In the genomic region with DNA sequence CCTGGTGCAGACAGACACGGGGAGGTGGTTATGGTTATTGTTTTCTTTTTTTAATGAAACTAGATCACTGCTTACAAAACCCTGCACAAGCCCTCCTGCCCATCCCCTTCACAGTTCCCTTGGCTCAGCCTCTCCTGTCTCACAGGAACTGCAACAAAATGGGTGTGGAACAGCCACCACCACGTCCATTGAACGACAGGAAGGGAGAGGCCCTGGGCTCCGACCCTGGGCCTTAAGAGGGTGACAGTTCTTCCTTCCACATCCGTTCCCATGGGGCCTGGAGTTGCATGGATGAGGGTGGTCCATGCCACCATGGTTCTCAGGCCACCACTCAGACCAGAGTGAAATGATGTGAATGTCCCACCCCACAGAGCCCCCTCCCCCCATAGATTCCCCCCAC, we compare ENCODE assay signal across 18 cellular contexts. TPM values are rescaled to one million over a fixed set of nuclear protein-coding genes. Genes with fewer than 3 reads are reported as not detected.
DNase-seq lines count a peak whose midpoint lies in the region; ATAC-seq, FAIRE-seq and TF ChIP-seq lines count a peak whose summit lies in the region.
"Had no signal": no experiment of that assay in that cellular context is flagged by ENCODE, and none has a peak within 500 bp of the region (broad histone marks: within the 10 kb centered on the region; RNA-seq: fewer than 3 reads in every experiment).

No MANE protein-coding gene starts in this region.

- no peak for TF ChIP-seq CTCF in heart left ventricle (IDR thresholded peaks at IDR 0.05)
- TF ChIP-seq CTCF in left ventricle myocardium inferior (IDR thresholded peaks at IDR 0.05; ENCODE audit: borderline replicate concordance) = no peak

- FAIRE-seq in urothelium cell line (lab: Jason Lieb, UNC) = no peak
- FAIRE-seq: A549, D721Med, HTR-8/SVneo had no signal

- no peaks in the 10 kb centered on the region for H4K20me1 ChIP-seq in GM23248 (ENCODE audit: insufficient read depth)

- H3K4me3 ChIP-seq in heart left ventricle = no peak overlapping the region
- H3K4me3 ChIP-seq in left ventricle myocardium inferior = no peak overlapping the region
- H3K4me3 ChIP-seq in GM23248 = no peak overlapping the region
- H3K4me3 ChIP-seq: A549 had no signal

- peaks cover 0 to 48% (median 43%) of the 10 kb centered on the region in 9 donors for H3K36me3 ChIP-seq in heart left ventricle
- H3K36me3 ChIP-seq in left ventricle myocardium inferior = peaks cover 33% of the 10 kb centered on the region
- H3K36me3 ChIP-seq in GM23248 (ENCODE audit: low read depth) = peaks cover 13% of the 10 kb centered on the region

- no peaks in the 10 kb centered on the region for H3K9me2 ChIP-seq in GM23248 (ENCODE audit: insufficient read depth)

- no peaks in the 10 kb centered on the region for H3F3A ChIP-seq in GM23248 (ENCODE audit: insufficient read depth)

- H3K27me3 ChIP-seq in heart left ventricle = no peaks in the 10 kb centered on the region
- H3K27me3 ChIP-seq in left ventricle myocardium inferior (ENCODE audit: low read depth) = no peaks in the 10 kb centered on the region
- no peaks in the 10 kb centered on the region for H3K27me3 ChIP-seq in GM23248 (replicated peaks; ENCODE audit: insufficient read depth)

- H3K4me1 ChIP-seq in heart left ventricle (peaks cover 0 to 23% (median 12%) of the 10 kb centered on the region in 12 donors), left ventricle myocardium inferior (peaks cover 22% of the 10 kb centered on the region), GM23248 (ENCODE audit: insufficient read depth) (no peaks in the 10 kb centered on the region)
- H3K4me1 ChIP-seq: A549 had no signal

- H3K4me2 ChIP-seq in GM23248 (ENCODE audit: unreplicated experiment) = no peak overlapping the region
- H3K4me2 ChIP-seq: A549 had no signal

- intact Hi-C loops in heart left ventricle (cut with DNase I) (loop anchor here in 1 of 10 donors (2.0 kb wide), 1 partner anchor 56 kb away; no protein-coding TSS in a partner anchor), Right ventricle myocardium inferior (cut with DNase I) (no loop called here), left ventricle myocardium inferior (cut with micrococcal nuclease) (no loop called here)

- in situ Hi-C loops in GM23248 (cut with MboI) = loop anchor here (10.0 kb wide), 1 partner anchor 56 kb away; no protein-coding TSS in a partner anchor

- TF ChIP-seq POLR2A in heart left ventricle (IDR thresholded peaks at IDR 0.05) = no peak

- ATAC-seq in heart left ventricle = peak; percentile 42 to 89 (median 62)
- ATAC-seq in Right ventricle myocardium inferior = no peak
- ATAC-seq: A549, Panc1 had no signal

- H3K27ac ChIP-seq in heart left ventricle (peak overlapping the region in 9 of 12 donors; percentile 49 to 64 (median 54)), left ventricle myocardium inferior (replicated peaks) (peak overlapping the region; percentile 72), GM23248 (no peak overlapping the region)
- H3K27ac ChIP-seq: A549 had no signal

- 22 to 56% (median 55%) methylated on average over 5 of the region's 5 CpGs for WGBS in heart left ventricle, 4 donors
- 82 to 83% methylated on average over 5 of the region's 5 CpGs for WGBS in GM23248 (ENCODE audit: low coverage in 1 of 2, low lambda C conversion rate in 2 of 2, missing lambda C conversion rate in 2 of 2), 2 experiments

- DNase-seq in heart left ventricle = peak in 1 of 5 donors; percentile 63
- DNase-seq in Right ventricle myocardium inferior (ENCODE audit: missing footprints) = no peak
- peak; percentile 34 for DNase-seq in UCSD-AML1 (lab: John Stamatoyannopoulos, UW; ENCODE audit: unreplicated experiment)
- DNase-seq in left ventricle myocardium inferior = no peak
- no peak for DNase-seq in LoVo (ENCODE audit: low spot score)
- no peak for DNase-seq in GM23248
- DNase-seq in urothelium cell line (ENCODE audit: low spot score) = no peak
- DNase-seq: CD8-positive, alpha-beta memory T cell; H9; Kasumi-1; NCI-H1105; NCI-H2081; NCI-H446 treated with DMSO at 0.1 percent for 48 hours had no signal

- no peaks in the 10 kb centered on the region for H3K79me2 ChIP-seq in GM23248 (ENCODE audit: insufficient read depth)

- H3K9me3 ChIP-seq in heart left ventricle (no peaks in the 10 kb centered on the region), left ventricle myocardium inferior (replicated peaks) (no peaks in the 10 kb centered on the region), GM23248 (ENCODE audit: low read depth) (no peaks in the 10 kb centered on the region)
- H3K9me3 ChIP-seq: A549 had no signal

- no peak overlapping the region for H2AFZ ChIP-seq in GM23248

- no peak overlapping the region for H3K9ac ChIP-seq in GM23248

RNA-seq across cellular contexts. Expression of gene PRPF19, which starts 15.7 kb away (rescaled TPM):
- 10 to 100 TPM; 30.8 to 72.0 (median 40.8) TPM for total RNA-seq in heart left ventricle
- 10 to 100 TPM; 35.5 to 62.2 TPM for polyA plus RNA-seq in heart left ventricle
- 41.1 TPM for total RNA-seq in Right ventricle myocardium inferior
- 36.5 TPM for total RNA-seq in left ventricle myocardium inferior
- 47.9 and 58.9 TPM in 2 replicates for total RNA-seq in GM23248 (2014; rRNA removed; shearing (Covaris generic))
- 17.4 and 19.1 TPM in 2 replicates for polyA plus RNA-seq in GM23248 (2016; fragmentation: Nextera tagmentation; extraction: Ambion mirVana)

RNA-seq across cellular contexts. Expression of gene TMEM109, which starts 23.3 kb away (rescaled TPM):
- 100 to 1,000 TPM in 4 of 9 donors, 10 to 100 TPM in 5; 82.9 to 123 (median 96.3) TPM for total RNA-seq in heart left ventricle
- 100 to 1,000 TPM in 1 of 2 donors, 10 to 100 TPM in 1; 71.8 to 131 TPM for polyA plus RNA-seq in heart left ventricle
- 97.5 TPM for total RNA-seq in Right ventricle myocardium inferior
- 86.7 TPM for total RNA-seq in left ventricle myocardium inferior
- total RNA-seq in GM23248 (2014; rRNA removed; shearing (Covaris generic)) = 27.2 and 35.9 TPM in 2 replicates
- 95.2 and 97.9 TPM in 2 replicates for polyA plus RNA-seq in GM23248 (2016; fragmentation: Nextera tagmentation; extraction: Ambion mirVana)

RNA-seq across cellular contexts. Expression of gene ZP1, which starts 23.4 kb away (rescaled TPM):
- total RNA-seq in heart left ventricle (under 1 TPM in 2 of 9 donors, not detected in 7; 0.30 to 0.95 TPM), Right ventricle myocardium inferior (0.14 TPM), left ventricle myocardium inferior (not detected)
- polyA plus RNA-seq in heart left ventricle (under 1 TPM; 0.15 to 0.33 TPM), GM23248 (2016; fragmentation: Nextera tagmentation; extraction: Ambion mirVana) (0.51 and 1.0 TPM in 2 replicates)
- total RNA-seq in GM23248 (2014; rRNA removed; shearing (Covaris generic)) = 1.3 and 5.3 TPM in 2 replicates
- total RNA-seq: CD8-positive, alpha-beta memory T cell; H9 had no signal
- polyA plus RNA-seq: IgD-negative memory B cell had no signal

RNA-seq across cellular contexts. Expression of gene TMEM132A, which starts 33.6 kb away (rescaled TPM):
- total RNA-seq in heart left ventricle (10 to 100 TPM in 2 of 9 donors, 1 to 10 TPM in 7; 3.1 to 16.1 (median 8.5) TPM), Right ventricle myocardium inferior (6.3 TPM), left ventricle myocardium inferior (6.4 TPM)
- polyA plus RNA-seq in heart left ventricle (1 to 10 TPM; 7.0 to 8.9 TPM), GM23248 (2016; fragmentation: Nextera tagmentation; extraction: Ambion mirVana) (10.1 and 12.2 TPM in 2 replicates)
- total RNA-seq in GM23248 (2014; rRNA removed; shearing (Covaris generic)) = 27.2 and 28.2 TPM in 2 replicates
- polyA plus RNA-seq: CD8-positive, alpha-beta memory T cell had no signal

RNA-seq across cellular contexts. Expression of gene PTGDR2, which starts 34.9 kb away (rescaled TPM):
- 1 to 10 TPM in 8 of 9 donors, under 1 TPM in 1; 0.61 to 7.9 (median 1.4) TPM for total RNA-seq in heart left ventricle
- polyA plus RNA-seq in heart left ventricle = 1 to 10 TPM in 1 of 2 donors, under 1 TPM in 1; 0.76 to 4.3 TPM
- 2.4 TPM for total RNA-seq in Right ventricle myocardium inferior
- total RNA-seq in left ventricle myocardium inferior = 2.3 TPM
- total RNA-seq in GM23248 (2014; rRNA removed; shearing (Covaris generic)) = not detected in 2 replicates
- 0.06 TPM in 2 replicates for polyA plus RNA-seq in GM23248 (2016; fragmentation: Nextera tagmentation; extraction: Ambion mirVana)
- total RNA-seq: H9 had no signal
